9 cellular contexts compared by ENCODE assay signal in the genomic region with DNA sequence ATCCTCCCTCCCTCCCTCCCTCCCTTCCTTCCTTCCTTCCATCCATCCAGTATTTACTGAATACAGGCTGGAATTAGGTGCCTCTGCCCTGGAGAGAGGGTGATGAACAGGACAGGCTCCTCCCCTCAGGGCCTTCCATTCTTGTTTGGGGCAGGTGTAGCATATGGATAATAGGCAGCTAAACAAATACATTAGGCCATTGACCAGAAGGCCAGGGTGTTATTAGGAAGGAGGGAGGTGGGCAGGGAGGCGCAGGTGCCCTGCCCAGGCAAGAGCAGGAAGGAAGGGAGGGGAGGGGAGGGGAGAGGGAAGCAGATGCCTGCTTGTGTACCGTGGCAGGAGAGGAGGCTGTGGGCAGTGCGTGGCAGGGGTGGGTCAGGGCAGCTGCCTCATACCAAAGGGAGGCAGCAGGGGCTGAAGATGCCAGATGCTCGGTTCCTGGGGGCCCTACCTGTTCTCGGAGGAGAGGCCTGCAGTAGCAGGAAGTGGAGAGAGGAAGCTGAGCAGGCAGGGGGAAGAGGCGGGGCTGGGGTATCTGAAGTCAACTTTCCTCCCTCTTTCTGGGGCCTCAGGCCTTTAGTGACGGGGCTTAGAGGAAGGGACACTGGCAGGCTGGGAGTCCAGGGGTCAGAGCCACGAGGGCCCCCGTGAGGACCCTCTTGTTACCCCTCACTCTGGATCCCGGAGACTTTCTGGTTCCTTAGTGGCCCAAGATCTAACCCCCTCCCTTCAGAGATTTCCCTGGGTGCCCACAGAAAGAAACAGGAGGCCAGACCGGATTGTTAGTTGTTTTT. TPM values are rescaled to one million over a fixed set of nuclear protein-coding genes. Genes with fewer than 3 reads are reported as not detected.
A peak's percentile ranks its signal among the peaks of the same experiment; 100 is the strongest.
DNase-seq lines count a peak whose midpoint lies in the region; ATAC-seq and TF ChIP-seq lines count a peak whose summit lies in the region.
"Had no signal": no experiment of that assay in that cellular context is flagged by ENCODE, and none has a peak within 500 bp of the region (broad histone marks: within the 10 kb centered on the region; RNA-seq: fewer than 3 reads in every experiment).

A gene with protein sequence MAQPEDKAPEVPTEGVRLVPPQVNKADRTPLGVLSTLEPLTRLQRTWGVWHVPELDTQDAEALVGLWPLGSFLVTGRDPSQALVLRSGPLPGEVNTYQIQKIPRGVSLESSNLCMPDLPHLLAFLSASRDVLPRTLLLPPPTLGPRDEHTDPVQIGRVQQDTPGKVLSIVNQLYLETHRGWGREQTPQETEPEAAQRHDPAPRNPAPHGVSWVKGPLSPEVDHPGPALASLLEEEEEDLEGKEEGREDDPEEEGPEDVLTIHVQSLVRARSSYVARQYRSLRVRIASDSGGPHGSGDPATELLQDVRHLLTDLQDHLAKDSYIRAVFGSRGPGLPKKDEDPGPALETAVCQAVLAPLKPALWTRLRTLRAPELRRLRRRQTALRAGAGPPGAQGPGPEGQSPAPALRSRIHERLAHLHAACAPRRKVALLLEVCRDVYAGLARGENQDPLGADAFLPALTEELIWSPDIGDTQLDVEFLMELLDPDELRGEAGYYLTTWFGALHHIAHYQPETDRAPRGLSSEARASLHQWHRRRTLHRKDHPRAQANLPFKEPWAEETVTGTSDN (minus strand): TSS at position 495 of the 794 bp plus-strand sequence. CDS start 1,533 bp downstream, outside the sequence.

- DNase-seq in AML-193 (lab: John Stamatoyannopoulos, UW) (peak; percentile 27 to 67), NCI-H524 (lab: John Stamatoyannopoulos, UW) (peak; percentile 85 to 93), epithelial cell of proximal tubule (ENCODE audit: low read depth) (no peak), hepatic stellate cell (ENCODE audit: low spot score) (no peak)
- peak; percentile 62 for DNase-seq in activated CD4-positive, alpha-beta T cell treated with anti-CD3 and anti-CD28 coated beads, Interleukin-2, amount 50 U/mL, for 1 hour

- no peak within 1 kb of the TSS for H3K9ac ChIP-seq in rectal smooth muscle tissue (ENCODE audit: low read length)

- H3K4me3 ChIP-seq in epithelial cell of proximal tubule (ENCODE audit: low read depth, low read length) = no peak within 1 kb of the TSS
- H3K4me3 ChIP-seq in rectal smooth muscle tissue (ENCODE audit: low read length) = peak within 1 kb of the TSS; percentile 20

- no peak within 1 kb of the TSS for H3K27ac ChIP-seq in rectal smooth muscle tissue (ENCODE audit: low read depth, low read length)
- H3K27ac ChIP-seq: C4-2B had no signal

- H3K36me3 ChIP-seq in rectal smooth muscle tissue (ENCODE audit: control insufficient read depth, insufficient read depth, low read length) = peaks cover 5% of the 10 kb centered on the region

- no peaks in the 10 kb centered on the region for H3K27me3 ChIP-seq in rectal smooth muscle tissue (ENCODE audit: control insufficient read depth, insufficient read depth, low read length)

- ATAC-seq in GM21723 (IDR thresholded peaks at IDR 0.05; ENCODE audit: unreplicated experiment) = peak; percentile 73
- no peak for ATAC-seq in GM21526 (IDR thresholded peaks at IDR 0.05; ENCODE audit: low FRiP score, unreplicated experiment)

- no peaks in the 10 kb centered on the region for H3K4me1 ChIP-seq in rectal smooth muscle tissue (ENCODE audit: control insufficient read depth, insufficient read depth, low read length)

- TF ChIP-seq CTCF in epithelial cell of proximal tubule (conservative IDR thresholded peaks at IDR 0.05; ENCODE audit: low read depth, low read length) = no peak

RNA-seq across cellular contexts. Expression of the gene that starts here (rescaled TPM):
- total RNA-seq in epithelial cell of proximal tubule = 10.9 and 11.2 TPM in 2 replicates

Comparison
In these comparisons a context has a peak if more than half of its experiments do, and no peak if none do; other contexts are left out.
1. DNase-seq: peak in AML-193 (2 of 2), NCI-H524 (2 of 2) and activated CD4-positive, alpha-beta T cell treated with anti-CD3 and anti-CD28 coated beads, Interleukin-2, amount 50 U/mL, for 1 hour (single experiment); none in epithelial cell of proximal tubule (single experiment) and hepatic stellate cell (single experiment).